Comparison of ENCODE assay signal across 26 cellular contexts in the genomic region with DNA sequence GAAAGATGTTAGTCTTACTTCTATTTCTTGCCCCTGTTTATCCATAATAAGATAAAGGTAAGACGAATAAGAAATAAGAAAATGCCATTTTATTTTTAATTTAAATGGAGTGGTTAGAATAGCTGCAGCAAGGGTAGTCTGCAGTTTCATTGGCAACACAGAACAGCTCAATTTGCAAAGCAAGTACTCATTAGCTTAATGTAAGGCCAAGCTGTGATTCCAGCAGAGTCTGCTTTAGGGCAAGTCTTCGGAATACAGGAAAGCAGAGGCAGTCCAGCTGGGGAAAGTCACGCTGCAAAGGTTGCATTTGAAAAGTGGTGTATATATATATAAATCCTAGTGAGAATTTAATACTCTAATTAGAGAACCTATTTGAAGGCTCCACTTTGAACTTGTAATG. TPM values are rescaled to one million over a fixed set of nuclear protein-coding genes. Genes with fewer than 3 reads are reported as not detected.
"Had no signal": no experiment of that assay in that cellular context is flagged by ENCODE, and none has a peak within 500 bp of the region (broad histone marks: within the 10 kb centered on the region; RNA-seq: fewer than 3 reads in every experiment).

No MANE protein-coding gene starts in this region.

- H3K36me3 ChIP-seq: esophagus squamous epithelium, heart right ventricle, left lung, ovary, right lobe of liver, thoracic aorta, tibial nerve, upper lobe of left lung had no signal

- H3K27ac ChIP-seq: esophagus squamous epithelium, heart right ventricle, left lung, ovary, right lobe of liver, thoracic aorta, tibial nerve, upper lobe of left lung had no signal

- H3K27ac Mint-ChIP-seq: effector memory CD8-positive, alpha-beta T cell; progenitor cell of endocrine pancreas; stimulated activated naive B cell treated with anti-CD40 and anti-IgM and Interleukin-4, amounts not matched to agents 10 μg/mL and 1 μg/mL and 100 μg/mL, for 72 hours; stimulated activated naive CD8-positive, alpha-beta T cell treated with anti-CD3 and anti-CD28 coated beads, Interleukin-15, Interleukin-2, amounts not matched to agents 100 ng/mL and 50 ng/mL, for 24 hours had no signal

- H3K27me3 ChIP-seq: esophagus squamous epithelium, left lung, ovary, right lobe of liver, tibial nerve, upper lobe of left lung had no signal

- H3K4me1 ChIP-seq: esophagus squamous epithelium, left lung, right lobe of liver, upper lobe of left lung had no signal

- H3K27me3 Mint-ChIP-seq: progenitor cell of endocrine pancreas; stimulated activated naive CD8-positive, alpha-beta T cell treated with anti-CD3 and anti-CD28 coated beads, Interleukin-15, Interleukin-2, amounts not matched to agents 100 ng/mL and 50 ng/mL, for 24 hours had no signal

- H3K9me3 ChIP-seq: esophagus squamous epithelium, heart right ventricle, left lung, ovary, right lobe of liver, thoracic aorta, tibial nerve, upper lobe of left lung had no signal

- H3K4me3 ChIP-seq: esophagus squamous epithelium, heart right ventricle, left lung, ovary, right lobe of liver, thoracic aorta, tibial nerve, upper lobe of left lung had no signal

- H3K9me3 Mint-ChIP-seq: effector memory CD8-positive, alpha-beta T cell; naive thymus-derived CD8-positive, alpha-beta T cell; nephron progenitor cell; stimulated activated naive B cell treated with anti-CD40 and anti-IgM and Interleukin-4, amounts not matched to agents 10 μg/mL and 1 μg/mL and 100 μg/mL, for 72 hours; stimulated activated naive CD8-positive, alpha-beta T cell treated with anti-CD3 and anti-CD28 coated beads, Interleukin-15, Interleukin-2, amounts not matched to agents 100 ng/mL and 50 ng/mL, for 24 hours had no signal

- H3K36me3 Mint-ChIP-seq: naive thymus-derived CD8-positive, alpha-beta T cell; stimulated activated naive B cell treated with anti-CD40 and anti-IgM and Interleukin-4, amounts not matched to agents 10 μg/mL and 1 μg/mL and 100 μg/mL, for 72 hours had no signal

- H3K4me3 Mint-ChIP-seq: effector memory CD8-positive, alpha-beta T cell; naive thymus-derived CD8-positive, alpha-beta T cell; nephron progenitor cell; stimulated activated naive B cell treated with anti-CD40 and anti-IgM and Interleukin-4, amounts not matched to agents 10 μg/mL and 1 μg/mL and 100 μg/mL, for 72 hours; stimulated activated naive CD8-positive, alpha-beta T cell treated with anti-CD3 and anti-CD28 coated beads, Interleukin-15, Interleukin-2, amounts not matched to agents 100 ng/mL and 50 ng/mL, for 24 hours had no signal

- ATAC-seq: effector memory CD8-positive, alpha-beta T cell; heart right ventricle; left lung; naive thymus-derived CD8-positive, alpha-beta T cell; right lobe of liver; stimulated activated naive B cell treated with anti-CD40 and anti-IgM and Interleukin-4, amounts not matched to agents 10 μg/mL and 1 μg/mL and 100 μg/mL, for 72 hours had no signal

- DNase-seq: cortex of kidney; effector memory CD8-positive, alpha-beta T cell; erythroblast; esophagus squamous epithelium; foreskin melanocyte; glutamatergic neuron; heart right ventricle; hippocampal formation; kidney; left lung; mesenchymal stem cell; naive thymus-derived CD8-positive, alpha-beta T cell; nephron progenitor cell; occipital lobe; ovary; right lobe of liver; small intestine; stimulated activated CD4-positive, alpha-beta T cell treated with anti-CD3 and anti-CD28 coated beads, Interleukin-15, amount 100 ng/mL, for 24 hours; stimulated activated CD4-positive, alpha-beta T cell treated with anti-CD3 and anti-CD28 coated beads, Interleukin-2, amount 100 ng/mL, for 48 hours; stimulated activated naive B cell treated with anti-CD40 and anti-IgM and Interleukin-4, amounts not matched to agents 10 μg/mL and 1 μg/mL and 100 μg/mL, for 72 hours; upper lobe of left lung had no signal

RNA-seq across cellular contexts. Expression of a gene that starts 59.0 kb away (rescaled TPM):
- total RNA-seq: heart right ventricle; kidney; lower leg skin; naive thymus-derived CD8-positive, alpha-beta T cell; occipital lobe; progenitor cell of endocrine pancreas; tibial nerve; upper lobe of left lung had no signal
